14 cellular contexts compared by ENCODE assay signal in genomic region chr5:178418471-178419010, GRCh38.
"Had no signal": no experiment of that assay in that cellular context is flagged by ENCODE, and none has a peak within 500 bp of the region (broad histone marks: within the 10 kb centered on the region; RNA-seq: fewer than 3 reads in every experiment).

No MANE protein-coding gene starts in this region.

- ATAC-seq: activated naive CD4-positive, alpha-beta T cell treated with anti-CD3 and anti-CD28 coated beads, Interleukin-2, amount 50 U/mL, for 72 hours; effector memory CD8-positive, alpha-beta T cell; left cardiac atrium; natural killer cell had no signal

- H3K9me3 ChIP-seq: adrenal gland, tibial artery had no signal

- DNase-seq: activated CD4-positive, alpha-beta T cell treated with anti-CD3 and anti-CD28 coated beads, Interleukin-2, amount 50 U/mL, for 48 hours; activated gamma-delta T cell treated with Interleukin-2 at 50 U/mL for 16 hours; effector memory CD8-positive, alpha-beta T cell; left cardiac atrium; natural killer cell; stimulated activated CD4-positive, alpha-beta T cell treated with anti-CD3 and anti-CD28 coated beads, Interleukin-12 subunit alpha, Interleukin-12 subunit beta, amount 100 ng/mL, for 4 hours; stimulated activated CD4-positive, alpha-beta T cell treated with anti-CD3 and anti-CD28 coated beads, Interleukin-1b, Interleukin-23, amount 100 ng/mL, for 48 hours; stimulated activated CD8-positive, alpha-beta memory T cell treated with anti-CD3 and anti-CD28 coated beads, Interleukin-4, amount 100 ng/mL, for 48 hours; stimulated activated naive CD4-positive, alpha-beta T cell treated with Interleukin-2 at 50 U/mL for 16 hours; T-helper 2 cell; tibial artery had no signal

- H3K4me3 ChIP-seq: adrenal gland, tibial artery had no signal

- H3K27ac ChIP-seq: adrenal gland, tibial artery had no signal

- H3K27me3 ChIP-seq: adrenal gland had no signal

- H3K27ac Mint-ChIP-seq: activated naive CD4-positive, alpha-beta T cell treated with anti-CD3 and anti-CD28 coated beads, Interleukin-2, amount 50 U/mL, for 72 hours; activated T-helper 1 cell treated with anti-CD3 and anti-CD28 coated beads, Interleukin-12 subunit alpha, Interleukin-12 subunit beta, Interleukin-2, Interleukin-4 antibody, amounts not matched to agents 30 ng/mL and 10 ng/mL and 1 ng/mL, durations not matched to agents 14 hours and 24 hours and 36 hours; effector memory CD8-positive, alpha-beta T cell; natural killer cell had no signal

- H3K4me3 Mint-ChIP-seq: activated T-helper 1 cell treated with anti-CD3 and anti-CD28 coated beads, Interleukin-12 subunit alpha, Interleukin-12 subunit beta, Interleukin-2, Interleukin-4 antibody, amounts not matched to agents 30 ng/mL and 10 ng/mL and 1 ng/mL, durations not matched to agents 14 hours and 24 hours and 36 hours; effector memory CD8-positive, alpha-beta T cell; natural killer cell had no signal

- H3K36me3 ChIP-seq: adrenal gland, tibial artery had no signal

- H3K36me3 Mint-ChIP-seq: activated naive CD4-positive, alpha-beta T cell treated with anti-CD3 and anti-CD28 coated beads, Interleukin-2, amount 50 U/mL, for 72 hours; natural killer cell had no signal

- H3K9me3 Mint-ChIP-seq: activated naive CD4-positive, alpha-beta T cell treated with anti-CD3 and anti-CD28 coated beads, Interleukin-2, amount 50 U/mL, for 72 hours; activated T-helper 1 cell treated with anti-CD3 and anti-CD28 coated beads, Interleukin-12 subunit alpha, Interleukin-12 subunit beta, Interleukin-2, Interleukin-4 antibody, amounts not matched to agents 30 ng/mL and 10 ng/mL and 1 ng/mL, durations not matched to agents 14 hours and 24 hours and 36 hours; effector memory CD8-positive, alpha-beta T cell; natural killer cell had no signal

- H3K4me1 ChIP-seq: adrenal gland, tibial artery had no signal
